ENCODE assay signal across 30 cellular contexts in the genomic region with DNA sequence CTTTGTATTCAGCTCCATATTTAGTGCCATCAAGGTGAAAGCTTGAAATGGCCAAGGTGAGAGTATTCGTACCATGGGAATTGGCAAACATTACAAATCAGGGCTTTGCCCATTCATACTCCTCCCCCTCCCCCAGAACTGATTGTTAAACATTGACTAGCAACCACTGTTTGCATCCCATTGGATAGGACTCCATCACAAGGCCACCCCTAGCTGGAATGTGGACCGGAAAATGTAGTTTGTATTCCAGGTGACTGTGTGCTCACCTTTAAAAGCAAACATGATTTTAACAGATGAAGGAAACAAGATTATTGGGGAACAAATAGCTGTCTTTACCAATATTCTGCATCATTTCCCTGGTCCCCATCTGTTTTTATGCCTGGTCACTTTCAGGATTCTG. TPM values are rescaled to one million over a fixed set of nuclear protein-coding genes. Genes with fewer than 3 reads are reported as not detected.
DNase-seq lines count a peak whose midpoint lies in the region; ATAC-seq, FAIRE-seq and TF ChIP-seq lines count a peak whose summit lies in the region.
"Had no signal": no experiment of that assay in that cellular context is flagged by ENCODE, and none has a peak within 500 bp of the region (broad histone marks: within the 10 kb centered on the region; RNA-seq: fewer than 3 reads in every experiment).

No MANE protein-coding gene starts in this region.

- peaks cover 34% of the 10 kb centered on the region for H3K4me1 ChIP-seq in astrocyte (ENCODE audit: insufficient read depth, low read length)
- H3K4me1 ChIP-seq in stomach, result peaks cover 28 to 41% (median 32%) of the 10 kb centered on the region in 4 donors
- H3K4me1 ChIP-seq in PC-9 (replicated peaks; ENCODE audit: insufficient read depth), result no peaks in the 10 kb centered on the region
- H3K4me1 ChIP-seq: BLaER1 had no signal

- CTCF ChIA-PET in PC-9 (lab: Charles Lee), result no interaction called here

- H3K4me2 ChIP-seq in astrocyte (ENCODE audit: low read length) (peak overlapping the region; percentile 62), PC-9 (no peak overlapping the region)
- H3K4me2 ChIP-seq: BLaER1, KMS-11 had no signal

- peaks cover 3% of the 10 kb centered on the region for H3K36me3 Mint-ChIP-seq in astrocyte (ENCODE audit: low read depth, unreplicated experiment)
- H3K36me3 Mint-ChIP-seq: activated naive CD8-positive, alpha-beta T cell treated with anti-CD3 and anti-CD28 coated beads for 36 hours had no signal

- H3K9me2 ChIP-seq in PC-9 (ENCODE audit: insufficient read depth), result no peaks in the 10 kb centered on the region

- H3K9ac ChIP-seq in astrocyte (ENCODE audit: low read length), result peak overlapping the region; percentile 24
- H3K9ac ChIP-seq: BLaER1, KMS-11 had no signal

- POLR2A ChIA-PET in PC-9 (lab: Charles Lee; ENCODE audit: unreplicated experiment), result no interaction called here

- intact Hi-C loops in stomach (cut with DNase I; ENCODE audit: low total_unique reads) (no loop called here), PC-9 (cut with micrococcal nuclease; ENCODE audit: unreplicated experiment) (no loop called here)

- H3K27me3 ChIP-seq in astrocyte (ENCODE audit: insufficient read depth, low read length) (no peaks in the 10 kb centered on the region), stomach (no peaks in the 10 kb centered on the region), PC-9 (ENCODE audit: insufficient read depth, low read depth) (no peaks in the 10 kb centered on the region)
- H3K27me3 ChIP-seq: BLaER1, thyroid gland had no signal

- no peaks in the 10 kb centered on the region for H3F3A ChIP-seq in PC-9 (ENCODE audit: insufficient read depth, low read depth)

- H3K4me3 ChIP-seq in astrocyte (ENCODE audit: insufficient read depth, low read depth, low read length), result no peak overlapping the region
- no peak overlapping the region for H3K4me3 ChIP-seq in stomach
- no peak overlapping the region for H3K4me3 ChIP-seq in PC-9
- H3K4me3 ChIP-seq: BLaER1, thyroid gland had no signal

- no peaks in the 10 kb centered on the region for H4K20me1 ChIP-seq in astrocyte (ENCODE audit: insufficient read depth, low read length)
- no peaks in the 10 kb centered on the region for H4K20me1 ChIP-seq in PC-9 (ENCODE audit: insufficient read depth)
- H4K20me1 ChIP-seq: BLaER1 had no signal

- DNase-seq in HuH-7 (ENCODE audit: low spot score) (peak; percentile 33), astrocyte (ENCODE audit: low read depth) (no peak), left kidney (ENCODE audit: low read depth, low spot score) (peak; percentile 61), stomach (peak; percentile 65), PC-9 (no peak)
- no peak for DNase-seq in activated CD4-positive, CD25-positive, alpha-beta regulatory T cell (lab: John Stamatoyannopoulos, UW)
- DNase-seq: activated B cell treated with CpG ODN at 0.5 μM for 24 hours; activated gamma-delta T cell; activated naive CD8-positive, alpha-beta T cell treated with anti-CD3 and anti-CD28 coated beads for 36 hours; activated T-cell treated with anti-CD3 and anti-CD28 coated beads, Interleukin-2, amount 50 U/mL, for 4 hours; anterior cingulate cortex; dermis blood vessel endothelial cell; endodermal cell; glutamatergic neuron; mesendoderm; NCI-H1417; NCI-H2081 treated with DMSO at 0.1 percent for 48 hours; posterior cingulate gyrus; right cardiac atrium; SIG-M5; stimulated activated CD8-positive, alpha-beta memory T cell treated with anti-CD3 and anti-CD28 coated beads, Interleukin-4, amount 100 ng/mL, for 48 hours; thyroid gland had no signal

- no peak for ATAC-seq in GM18519 (IDR thresholded peaks at IDR 0.05; ENCODE audit: low FRiP score, unreplicated experiment)
- ATAC-seq: activated T-cell treated with anti-CD3 and anti-CD28 coated beads, Interleukin-2, amount 50 U/mL, for 4 hours; esophagus mucosa had no signal

- no peaks in the 10 kb centered on the region for H3K27me3 Mint-ChIP-seq in astrocyte (ENCODE audit: low read depth, unreplicated experiment)
- H3K27me3 Mint-ChIP-seq: activated B cell treated with CpG ODN at 0.5 μM for 24 hours had no signal

- H3K27ac ChIP-seq in astrocyte (ENCODE audit: low read depth, low read length) (no peak overlapping the region), stomach (peak overlapping the region; percentile 49 to 85 (median 58)), PC-9 (no peak overlapping the region)
- H3K27ac ChIP-seq: BLaER1, KMS-11, thyroid gland had no signal

- no peak overlapping the region for H2AFZ ChIP-seq in astrocyte (ENCODE audit: low read depth, low read length)
- H2AFZ ChIP-seq in PC-9, result no peak overlapping the region

- H3K4me3 Mint-ChIP-seq in astrocyte (ENCODE audit: unreplicated experiment), result no peak overlapping the region
- H3K4me3 Mint-ChIP-seq: activated B cell treated with CpG ODN at 0.5 μM for 24 hours; activated naive CD8-positive, alpha-beta T cell treated with anti-CD3 and anti-CD28 coated beads for 36 hours; activated T-cell treated with anti-CD3 and anti-CD28 coated beads, Interleukin-2, amount 50 U/mL, for 4 hours; endodermal cell; stimulated activated naive CD8-positive, alpha-beta T cell treated with anti-CD3 and anti-CD28 coated beads, Interleukin-15, Interleukin-2, amounts not matched to agents 100 ng/mL and 50 ng/mL, for 24 hours had no signal

- TF ChIP-seq POLR2A in stomach (IDR thresholded peaks at IDR 0.05), result no peak

- no TSS peak for BruUV-seq in PC-9 (replicated peaks; lab: Mats Ljungman, UMichigan)

- peaks cover 50% of the 10 kb centered on the region for H3K4me1 Mint-ChIP-seq in astrocyte (ENCODE audit: low read depth, unreplicated experiment)
- H3K4me1 Mint-ChIP-seq: activated B cell treated with CpG ODN at 0.5 μM for 24 hours, endodermal cell had no signal

- no peak for TF ChIP-seq EP300 in stomach (IDR thresholded peaks at IDR 0.05)

- FAIRE-seq in astrocyte (lab: Jason Lieb, UNC), result peak; percentile 13
- FAIRE-seq: HTR-8/SVneo, RCC 7860 had no signal

- H3K36me3 ChIP-seq in astrocyte (ENCODE audit: insufficient read depth, low read length) (no peaks in the 10 kb centered on the region), stomach (peaks cover 0 to 7% (median 0%) of the 10 kb centered on the region in 4 donors), PC-9 (ENCODE audit: low read depth) (no peaks in the 10 kb centered on the region)
- H3K36me3 ChIP-seq: BLaER1, thyroid gland had no signal

- TF ChIP-seq CTCF in astrocyte (IDR thresholded peaks at IDR 0.05; ENCODE audit: insufficient read depth, low read depth, low read length) (no peak), stomach (IDR thresholded peaks at IDR 0.05) (no peak), PC-9 (conservative IDR thresholded peaks at IDR 0.05) (no peak)

- 35 to 58% (median 45%) methylated on average over 2 of the region's 2 CpGs for WGBS in stomach, 5 donors

- H3K9me3 ChIP-seq in astrocyte (ENCODE audit: insufficient read depth, low read depth, low read length) (no peaks in the 10 kb centered on the region), stomach (no peaks in the 10 kb centered on the region), PC-9 (ENCODE audit: insufficient read depth, low read depth) (no peaks in the 10 kb centered on the region)
- H3K9me3 ChIP-seq: BLaER1, thyroid gland had no signal

- H3K79me2 ChIP-seq in astrocyte (ENCODE audit: insufficient read depth, low read length) (no peaks in the 10 kb centered on the region), PC-9 (ENCODE audit: low read depth) (no peaks in the 10 kb centered on the region)

- H3K9me3 Mint-ChIP-seq in astrocyte (ENCODE audit: unreplicated experiment), result no peaks in the 10 kb centered on the region
- H3K9me3 Mint-ChIP-seq: activated B cell treated with CpG ODN at 0.5 μM for 24 hours; activated naive CD8-positive, alpha-beta T cell treated with anti-CD3 and anti-CD28 coated beads for 36 hours; activated T-cell treated with anti-CD3 and anti-CD28 coated beads, Interleukin-2, amount 50 U/mL, for 4 hours; endodermal cell; stimulated activated naive CD8-positive, alpha-beta T cell treated with anti-CD3 and anti-CD28 coated beads, Interleukin-15, Interleukin-2, amounts not matched to agents 100 ng/mL and 50 ng/mL, for 24 hours had no signal

- H3K27ac Mint-ChIP-seq in astrocyte (ENCODE audit: unreplicated experiment), result no peak overlapping the region
- H3K27ac Mint-ChIP-seq: activated B cell treated with CpG ODN at 0.5 μM for 24 hours; activated naive CD8-positive, alpha-beta T cell treated with anti-CD3 and anti-CD28 coated beads for 36 hours; endodermal cell; stimulated activated naive CD8-positive, alpha-beta T cell treated with anti-CD3 and anti-CD28 coated beads, Interleukin-15, Interleukin-2, amounts not matched to agents 100 ng/mL and 50 ng/mL, for 24 hours had no signal

RNA-seq across cellular contexts. Expression of gene ST3GAL6, which starts 14.1 kb away (rescaled TPM):
- total RNA-seq in astrocyte (4.4 and 4.8 TPM in 2 replicates), stomach (100 to 1,000 TPM in 1 of 5 donors, 10 to 100 TPM in 3, not detected in 1; 13.6 to 129 (median 40.3) TPM), PC-9 (2021) (5.4 and 6.6 TPM in 2 replicates)
- polyA plus RNA-seq in stomach, result 1 to 10 TPM; 5.8 to 7.7 (median 6.1) TPM
- total RNA-seq: activated B cell treated with CpG ODN at 0.5 μM for 24 hours, G401 had no signal

Comparison
In these comparisons a context has a peak if more than half of its experiments do, and no peak if none do; other contexts are left out.
1. DNase-seq: peak in HuH-7 (single experiment), left kidney (single experiment) and stomach (single experiment); none in astrocyte (single experiment), PC-9 (0 of 2) and activated CD4-positive, CD25-positive, alpha-beta regulatory T cell (0 of 4).
2. H3K27ac ChIP-seq: peak in stomach (5 of 5); none in astrocyte (single experiment) and PC-9 (single experiment).